Comparison of ENCODE assay signal across 8 cellular contexts in the genomic region with DNA sequence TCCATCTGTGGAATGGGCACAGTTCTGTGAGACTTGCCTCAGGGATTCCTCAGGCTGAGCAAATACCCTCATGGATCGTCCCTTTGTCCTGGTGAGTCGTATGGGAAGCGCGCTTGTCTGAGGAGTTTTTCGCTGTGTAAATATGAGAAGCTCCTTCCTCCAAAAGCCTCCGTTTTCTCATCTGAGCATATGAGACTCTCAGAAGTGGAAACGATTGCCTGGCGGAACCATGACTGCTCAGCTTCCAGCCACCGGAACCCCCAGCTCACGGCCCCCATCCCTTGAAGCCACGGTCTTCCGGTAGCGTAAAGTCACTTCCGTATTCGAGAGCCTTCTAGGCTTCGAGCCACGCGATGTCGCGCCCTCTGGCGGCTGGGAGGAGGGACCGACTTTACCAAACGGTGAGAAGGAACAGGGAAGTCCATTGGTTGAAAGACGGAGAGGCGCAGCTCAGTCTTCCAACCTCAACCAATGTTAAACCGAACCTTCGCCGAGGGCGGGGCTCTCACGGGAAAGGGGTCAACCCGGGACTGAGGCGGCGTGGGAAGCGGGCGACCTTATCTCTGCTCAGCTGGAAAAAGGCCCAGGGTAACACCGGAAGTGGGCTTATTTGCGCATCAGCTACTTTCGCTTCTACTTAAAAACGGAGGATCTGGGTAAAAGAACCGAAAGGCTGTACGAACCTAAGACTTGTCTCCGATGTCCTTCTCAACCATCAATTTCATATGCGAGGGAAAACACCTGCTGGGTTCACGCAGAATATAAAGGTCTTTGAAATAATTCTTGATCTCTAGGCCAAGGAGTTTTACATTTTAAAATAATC.
DNase-seq lines count a peak whose midpoint lies in the region; ATAC-seq and FAIRE-seq lines count a peak whose summit lies in the region.

No MANE protein-coding gene starts in this region.

- ATAC-seq in HG03442 (IDR thresholded peaks at IDR 0.05; ENCODE audit: unreplicated experiment): peak; percentile 93

- no peaks in the 10 kb centered on the region for H3K27me3 ChIP-seq in BLaER1

- no peaks in the 10 kb centered on the region for H4K20me1 ChIP-seq in BLaER1

- H3K9me3 ChIP-seq in BLaER1: no peaks in the 10 kb centered on the region

- DNase-seq in GM19238 (ENCODE audit: insufficient read length, low spot score) (peak; percentile 94), NCI-H510A treated with DMSO at 0.1 percent for 48 hours (lab: John Stamatoyannopoulos, UW) (peak; percentile 99), kidney tubule cell (ENCODE audit: low spot score) (peak; percentile 100)
- peak; percentile 98 to 99 for DNase-seq in activated CD4-positive, alpha-beta T cell treated with anti-CD3 and anti-CD28 coated beads for 4 hours
- DNase-seq in stimulated activated CD4-positive, alpha-beta T cell treated with anti-CD3 and anti-CD28 coated beads, Interleukin-1b, Interleukin-23, amount 100 ng/mL, for 24 hours (ENCODE audit: low read depth in 4 of 4, low spot score in 1 of 4): peak; percentile 93 to 99 (median 98)

- peak; percentile 95 for FAIRE-seq in colon (lab: Jason Lieb, UNC)

- peak overlapping the region; percentile 87 for H3K4me2 ChIP-seq in BLaER1

- H3K9ac ChIP-seq in BLaER1: peak overlapping the region; percentile 84

- H3K27ac ChIP-seq in BLaER1: peak overlapping the region; percentile 87

- H3K4me3 ChIP-seq in BLaER1: peak overlapping the region; percentile 72

- H3K36me3 ChIP-seq in BLaER1: 0 out of 2 replicates have a peak, but pooled peaks cover 4% of the 10 kb centered on the region

- H3K4me1 ChIP-seq in BLaER1: peaks cover 40% of the 10 kb centered on the region

Comparison
In these comparisons a context has a peak if more than half of its experiments do, and no peak if none do; other contexts are left out.
1. Peak in every context shown above with its lines: DNase-seq, ATAC-seq, H3K4me3 ChIP-seq and H3K27ac ChIP-seq.